In genomic region chr12:122204829-122205589, GRCh38 we compare ENCODE assay signal across 2 cellular contexts.
TF ChIP-seq lines count a peak whose summit lies in the region.

No MANE protein-coding gene starts in this region.

TF ChIP-seq in SK-N-SH treated with all-trans-retinoic acid at 6 μM for 48 hours, 23 proteins besides CTCF, POLR2A, EP300 and RAD21 (continued from another document):
- TF ChIP-seq PPARA (CRISPR knock-in tag; IDR thresholded peaks at IDR 0.05; ENCODE audit: borderline replicate concordance) (no peak), CSRNP3 (CRISPR knock-in tag; IDR thresholded peaks at IDR 0.05) (no peak), PATZ1 (CRISPR knock-in tag; IDR thresholded peaks at IDR 0.05; ENCODE audit: borderline replicate concordance) (no peak), CSDC2 (CRISPR knock-in tag; IDR thresholded peaks at IDR 0.05) (no peak), TOX (CRISPR knock-in tag; IDR thresholded peaks at IDR 0.05; ENCODE audit: borderline replicate concordance) (no peak), POU6F1 (CRISPR knock-in tag; IDR thresholded peaks at IDR 0.05; ENCODE audit: borderline replicate concordance, low read depth) (no peak), ZC3H10 (CRISPR knock-in tag; IDR thresholded peaks at IDR 0.05) (no peak), CREB5 (CRISPR knock-in tag; IDR thresholded peaks at IDR 0.05; ENCODE audit: low read depth) (no peak), TCF4 (CRISPR knock-in tag; IDR thresholded peaks at IDR 0.05; ENCODE audit: borderline replicate concordance) (no peak), ESRRG (CRISPR knock-in tag; IDR thresholded peaks at IDR 0.05) (no peak), BACH2 (CRISPR knock-in tag; IDR thresholded peaks at IDR 0.05; ENCODE audit: borderline replicate concordance) (no peak), ZFP3 (CRISPR knock-in tag; IDR thresholded peaks at IDR 0.05) (no peak), GLIS3 (CRISPR knock-in tag; IDR thresholded peaks at IDR 0.05) (no peak)
TF ChIP-seq in SK-N-SH treated with all-trans-retinoic acid at 6 μM for 48 hours: peak in this region for 0.

TF ChIP-seq in SK-N-SH, 30 proteins besides CTCF, POLR2A, EP300 and RAD21 (continued from another document):
- TF ChIP-seq REST (IDR thresholded peaks at IDR 0.05; ENCODE audit: low read depth, low read length) (no peak), RFX5 (IDR thresholded peaks at IDR 0.05; ENCODE audit: low read length) (no peak)
